ENCODE assay signal across 15 cellular contexts in genomic region chr9:112872019-112872418, GRCh38. TPM values are rescaled to one million over a fixed set of nuclear protein-coding genes. Genes with fewer than 3 reads are reported as not detected.
"Had no signal": no experiment of that assay in that cellular context is flagged by ENCODE, and none has a peak within 500 bp of the region (broad histone marks: within the 10 kb centered on the region; RNA-seq: fewer than 3 reads in every experiment).

No MANE protein-coding gene starts in this region.

- H3K27ac ChIP-seq: dorsolateral prefrontal cortex, heart left ventricle, stomach had no signal

- ATAC-seq: activated CD4-positive, alpha-beta T cell treated with anti-CD3 and anti-CD28 coated beads for 36 hours; activated CD8-positive, alpha-beta memory T cell treated with anti-CD3 and anti-CD28 coated beads, Interleukin-2, amount 10 ng/mL, durations not matched to agents 7 days and 5 days; heart left ventricle; sciatic nerve had no signal

- H3K4me1 ChIP-seq: heart left ventricle, stomach had no signal

- H3K4me3 ChIP-seq: dorsolateral prefrontal cortex, heart left ventricle, stomach had no signal

- DNase-seq: activated CD4-positive, alpha-beta memory T cell treated with anti-CD3 and anti-CD28 coated beads for 36 hours; activated CD4-positive, alpha-beta T cell treated with anti-CD3 and anti-CD28 coated beads for 36 hours; activated CD8-positive, alpha-beta memory T cell treated with anti-CD3 and anti-CD28 coated beads, Interleukin-2, amount 10 ng/mL, durations not matched to agents 7 days and 5 days; activated naive CD4-positive, alpha-beta T cell treated with anti-CD3 and anti-CD28 coated beads, Interleukin-2, amount 10 ng/mL, durations not matched to agents 7 days and 5 days; activated T-cell treated with anti-CD3 and anti-CD28 coated beads, Interleukin-2, amount 50 U/mL, for 1 hour; dorsolateral prefrontal cortex; endodermal cell; heart left ventricle; stomach; T-helper 9 cell had no signal

- H3K27me3 ChIP-seq: dorsolateral prefrontal cortex, heart left ventricle, stomach had no signal

- H3K9me3 ChIP-seq: heart left ventricle, stomach had no signal

RNA-seq across cellular contexts. Expression of gene SLC46A2, which starts 18.7 kb away (rescaled TPM):
- total RNA-seq: activated CD4-positive, alpha-beta memory T cell treated with anti-CD3 and anti-CD28 coated beads for 36 hours; activated CD4-positive, alpha-beta T cell treated with anti-CD3 and anti-CD28 coated beads for 36 hours; activated CD8-positive, alpha-beta memory T cell treated with anti-CD3 and anti-CD28 coated beads, Interleukin-2, amount 10 ng/mL, durations not matched to agents 7 days and 5 days; activated T-helper 2 cell treated with anti-CD3 and anti-CD28 coated beads, Interferon-gamma antibody, Interleukin-2, Interleukin-4, amounts not matched to agents 10 μg/mL and 5 μg/mL and 100 μg/mL, durations not matched to agents 14 hours and 24 hours and 36 hours; endodermal cell; epithelial cell of proximal tubule; frontal cortex; stomach had no signal
- polyA plus RNA-seq: neural cell had no signal
